ENCODE assay signal across 8 cellular contexts in genomic region chr17:7856840-7857723, GRCh38. TPM values are rescaled to one million over a fixed set of nuclear protein-coding genes. Genes with fewer than 3 reads are reported as not detected.
A peak's percentile ranks its signal among the peaks of the same experiment; 100 is the strongest.
DNase-seq lines count a peak whose midpoint lies in the region; ATAC-seq and TF ChIP-seq lines count a peak whose summit lies in the region.

A gene with protein sequence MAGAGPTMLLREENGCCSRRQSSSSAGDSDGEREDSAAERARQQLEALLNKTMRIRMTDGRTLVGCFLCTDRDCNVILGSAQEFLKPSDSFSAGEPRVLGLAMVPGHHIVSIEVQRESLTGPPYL (minus strand): TSS chr17:7857559. CDS start chr17:7857463, 96 bp downstream.

- peak; percentile 54; the same call in 1 of the 2 replicates for TF ChIP-seq CTCF in GM12875 (IDR thresholded peaks at IDR 0.05; ENCODE audit: borderline replicate concordance, insufficient read depth, low read depth, low read length)
- TF ChIP-seq CTCF in adrenal gland (IDR thresholded peaks at IDR 0.05), result peak in 5 of 6 experiments; percentile 29 to 46 (median 42)
- TF ChIP-seq CTCF in heart right ventricle (IDR thresholded peaks at IDR 0.05), result peak; percentile 14 to 80 (median 45)

- ATAC-seq in HG02798 (IDR thresholded peaks at IDR 0.05; ENCODE audit: poor library complexity, unreplicated experiment), result peak; percentile 79
- peak; percentile 87 to 92 (median 90) for ATAC-seq in heart right ventricle

- H3K4me3 ChIP-seq in GM12875 (ENCODE audit: low read depth, low read length) (peak within 1 kb of the TSS; percentile 92), adrenal gland (peak within 1 kb of the TSS; percentile 5 to 58 (median 32)), heart right ventricle (peak within 1 kb of the TSS; percentile 60 to 72 (median 68))

- peak; percentile 40 to 82 for TF ChIP-seq POLR2A in adrenal gland (IDR thresholded peaks at IDR 0.05)

- WGBS in adrenal gland, 4 donors, result 0 to 1% (median 0%) methylated on average over 23 to 62 of the region's 62 CpGs
- 0 to 1% methylated on average over 62 of the region's 62 CpGs for WGBS in heart right ventricle, 2 donors

- H3K36me3 ChIP-seq in adrenal gland (replicated peaks in 1 of 2), result peaks cover 0 to 34% of the 10 kb centered on the region in 2 donors
- peaks cover 0 to 57% (median 16%) of the 10 kb centered on the region in 9 donors for H3K36me3 ChIP-seq in heart right ventricle

- DNase-seq in NCI-H1417 treated with DMSO at 0.1 percent for 48 hours (lab: John Stamatoyannopoulos, UW), result peak; percentile 85
- peak; percentile 100 for DNase-seq in SW480 (ENCODE audit: low spot score)
- peak; percentile 96 to 99 (median 98) for DNase-seq in adrenal gland
- DNase-seq in heart right ventricle, result peak; percentile 93 to 98
- DNase-seq in posterior vena cava (ENCODE audit: low spot score), result peak; percentile 99
- peak; percentile 97 for DNase-seq in ureter (ENCODE audit: low spot score)

- H3K9me3 ChIP-seq in adrenal gland (replicated peaks in 1 of 3), result no peaks in the 10 kb centered on the region
- no peaks in the 10 kb centered on the region for H3K9me3 ChIP-seq in heart right ventricle

- H3K27me3 ChIP-seq in adrenal gland (no peaks in the 10 kb centered on the region), heart right ventricle (no peaks in the 10 kb centered on the region)

- intact Hi-C loops in adrenal gland (cut with DNase I) (loop anchor here in 1 of 2 donors (5.0 kb wide), 1 partner anchor 35 kb away; no protein-coding TSS in a partner anchor), heart right ventricle (cut with DNase I) (loop anchor here in 8 of 10 donors (1.0 to 10.0 kb wide), 8 partner anchors 14 to 298 kb away; partner anchors contain the start of genes KDM6B (in 3 of the 8), PER1 (in 1 of the 8) and RNF227 (in 1 of the 8)), posterior vena cava (cut with DNase I) (loop anchor here in 1 of 2 donors (10.0 kb wide), 1 partner anchor 112 kb away; no protein-coding TSS in a partner anchor)

- peak within 1 kb of the TSS; percentile 75 to 91 (median 88) for H3K27ac ChIP-seq in adrenal gland
- peak within 1 kb of the TSS; percentile 79 to 98 (median 93) for H3K27ac ChIP-seq in heart right ventricle

- H3K4me1 ChIP-seq in adrenal gland (replicated peaks in 1 of 2) (peaks cover 23 to 35% of the 10 kb centered on the region in 2 donors), heart right ventricle (peaks cover under 1 to 54% (median 38%) of the 10 kb centered on the region in 9 donors)

RNA-seq across cellular contexts. Expression of the gene that starts here (rescaled TPM):
- 100 to 1,000 TPM in 7 of 8 donors, 10 to 100 TPM in 1; 96.2 to 224 (median 122) TPM for total RNA-seq in adrenal gland
- polyA plus RNA-seq in adrenal gland, result 100 to 1,000 TPM in 2 of 3 donors, 10 to 100 TPM in 1; 34.5 to 424 (median 329) TPM
- total RNA-seq in heart right ventricle, result 100 to 1,000 TPM in 1 of 10 donors, 10 to 100 TPM in 9; 59.2 to 115 (median 73.0) TPM
- polyA plus RNA-seq in heart right ventricle, result 100 to 1,000 TPM; 108 to 167 TPM
- 10 to 100 TPM; 65.2 to 79.7 TPM for total RNA-seq in posterior vena cava
- total RNA-seq in ureter, result 98.6 TPM

Comparison
In these comparisons a context has a peak if more than half of its experiments do, and no peak if none do; other contexts are left out.
1. Peak in every context shown above with its lines: DNase-seq, ATAC-seq, H3K4me3 ChIP-seq and H3K27ac ChIP-seq.
2. H3K4me3 ChIP-seq: peak in every context shown above with its lines; median percentile 92 in GM12875; 68 in heart right ventricle; 32 in adrenal gland.